Comparison of ENCODE assay signal across 9 cellular contexts in genomic region chr17:74957935-74958549, GRCh38. TPM values are rescaled to one million over a fixed set of nuclear protein-coding genes. Genes with fewer than 3 reads are reported as not detected.
DNase-seq lines count a peak whose midpoint lies in the region; ATAC-seq, FAIRE-seq and TF ChIP-seq lines count a peak whose summit lies in the region.
"Had no signal": no experiment of that assay in that cellular context is flagged by ENCODE, and none has a peak within 500 bp of the region (broad histone marks: within the 10 kb centered on the region; RNA-seq: fewer than 3 reads in every experiment).

No MANE protein-coding gene starts in this region.

- H3K4me3 ChIP-seq in bronchial epithelial cell (ENCODE audit: low read depth, low read length): no peak overlapping the region

- peak; percentile 76 for ATAC-seq in left lobe of liver
- ATAC-seq: left colon had no signal

- H3K36me3 ChIP-seq in bronchial epithelial cell (ENCODE audit: control insufficient read depth, insufficient read depth, low read length): no peaks in the 10 kb centered on the region

- FAIRE-seq in bronchial epithelial cell (lab: Jason Lieb, UNC): peak; percentile 28

- TF ChIP-seq CTCF in bronchial epithelial cell (IDR thresholded peaks at IDR 0.05; ENCODE audit: insufficient read depth, low read length, severe bottlenecking): peak; percentile 87

- DNase-seq in NCI-H524 (lab: John Stamatoyannopoulos, UW): peak; percentile 55 to 87
- DNase-seq in NCI-H524 treated with DMSO at 0.1 percent for 48 hours (lab: John Stamatoyannopoulos, UW): no peak
- DNase-seq in NCI-H2227 (lab: John Stamatoyannopoulos, UW; ENCODE audit: unreplicated experiment): peak; percentile 85
- peak; percentile 55 for DNase-seq in activated CD4-positive, CD25-positive, alpha-beta regulatory T cell treated with anti-CD3 and anti-CD28 coated beads, Interleukin-2, amount 50 U/mL, for 16 hours (ENCODE audit: low read depth, low spot score)
- DNase-seq in bronchial epithelial cell (ENCODE audit: low read depth): peak; percentile 22
- DNase-seq in left lobe of liver (ENCODE audit: low spot score): peak; percentile 69
- peak; percentile 54 to 83 (median 57) for DNase-seq in stimulated activated CD4-positive, alpha-beta T cell treated with anti-CD3 and anti-CD28 coated beads, TNF-alpha, amount 100 ng/mL, for 24 hours (ENCODE audit: low read depth in 3 of 3)
- no peak for DNase-seq in NCI-H2107 treated with DMSO at 0.1 percent for 48 hours (lab: John Stamatoyannopoulos, UW; ENCODE audit: unreplicated experiment)

- H3K27me3 ChIP-seq in bronchial epithelial cell (ENCODE audit: control insufficient read depth, insufficient read depth, low read length): peaks cover 2% of the 10 kb centered on the region

RNA-seq across cellular contexts. Expression of gene HID1, which starts 14.5 kb away (rescaled TPM):
- total RNA-seq in bronchial epithelial cell (5.5 and 6.4 TPM in 2 replicates), left lobe of liver (5.9 TPM)

RNA-seq across cellular contexts. Expression of gene OTOP3, which starts 22.3 kb away (rescaled TPM):
- total RNA-seq in bronchial epithelial cell: under 0.01 and 0.26 TPM in 2 replicates
- total RNA-seq in left lobe of liver: not detected

RNA-seq across cellular contexts. Expression of gene CDR2L, which starts 29.4 kb away (rescaled TPM):
- total RNA-seq in bronchial epithelial cell (4.7 and 6.1 TPM in 2 replicates), left lobe of liver (1.2 TPM)

RNA-seq across cellular contexts. Expression of gene OTOP2, which starts 34.0 kb away (rescaled TPM):
- total RNA-seq in bronchial epithelial cell (under 0.01 TPM in 1 of 2 replicates, not detected in the other), left lobe of liver (not detected)

RNA-seq across cellular contexts. Expression of gene USH1G, which starts 35.0 kb away (rescaled TPM):
- total RNA-seq in bronchial epithelial cell: 1.1 and 3.3 TPM in 2 replicates
- total RNA-seq in left lobe of liver: not detected

Comparison
In these comparisons a context has a peak if more than half of its experiments do, and no peak if none do; other contexts are left out.
1. DNase-seq: peak in NCI-H524 (2 of 2), NCI-H2227 (single experiment), activated CD4-positive, CD25-positive, alpha-beta regulatory T cell treated with anti-CD3 and anti-CD28 coated beads, Interleukin-2, amount 50 U/mL, for 16 hours (single experiment), bronchial epithelial cell (single experiment), left lobe of liver (single experiment) and stimulated activated CD4-positive, alpha-beta T cell treated with anti-CD3 and anti-CD28 coated beads, TNF-alpha, amount 100 ng/mL, for 24 hours (3 of 3); none in NCI-H524 treated with DMSO at 0.1 percent for 48 hours (single experiment) and NCI-H2107 treated with DMSO at 0.1 percent for 48 hours (single experiment).